ENCODE assay signal across 14 cellular contexts in genomic region chr9:133877967-133878366, GRCh38.
"Had no signal": no experiment of that assay in that cellular context is flagged by ENCODE, and none has a peak within 500 bp of the region (broad histone marks: within the 10 kb centered on the region; RNA-seq: fewer than 3 reads in every experiment).

No MANE protein-coding gene starts in this region.

- H3K4me3 Mint-ChIP-seq: activated CD4-positive, alpha-beta memory T cell treated with anti-CD3 and anti-CD28 coated beads, Interleukin-2, amount 10 ng/mL, durations not matched to agents 7 days and 5 days; activated naive CD8-positive, alpha-beta T cell; dendritic cell treated with granulocyte-macrophage colony-stimulating factor and Interleukin-4, amounts not matched to agents 40 ng/mL and 50 ng/mL, for 4 days; natural killer cell had no signal

- H3K27me3 ChIP-seq: thyroid gland, vagina had no signal

- H3K4me3 ChIP-seq: lower lobe of right lung, thyroid gland, vagina had no signal

- H3K4me1 Mint-ChIP-seq: activated CD4-positive, alpha-beta memory T cell treated with anti-CD3 and anti-CD28 coated beads, Interleukin-2, amount 10 ng/mL, durations not matched to agents 7 days and 5 days; natural killer cell had no signal

- H3K27ac Mint-ChIP-seq: activated CD4-positive, alpha-beta memory T cell treated with anti-CD3 and anti-CD28 coated beads, Interleukin-2, amount 10 ng/mL, durations not matched to agents 7 days and 5 days; activated naive CD8-positive, alpha-beta T cell; dendritic cell treated with granulocyte-macrophage colony-stimulating factor and Interleukin-4, amounts not matched to agents 40 ng/mL and 50 ng/mL, for 4 days; natural killer cell had no signal

- DNase-seq: activated CD4-positive, alpha-beta memory T cell treated with anti-CD3 and anti-CD28 coated beads, Interleukin-2, amount 10 ng/mL, durations not matched to agents 7 days and 5 days; activated gamma-delta T cell; activated T-cell treated with anti-CD3 and anti-CD28 coated beads, Interleukin-2, amount 50 U/mL, for 48 hours; amygdala; cerebellar nuclear complex; hypothalamus; lower lobe of right lung; natural killer cell; stimulated activated CD4-positive, alpha-beta T cell treated with anti-CD3 and anti-CD28 coated beads, Interleukin-4, amount 100 ng/mL, for 1 hour; stimulated activated CD8-positive, alpha-beta memory T cell treated with anti-CD3 and anti-CD28 coated beads, Interleukin-4, amount 100 ng/mL, for 48 hours; thyroid gland had no signal

- H3K27ac ChIP-seq: lower lobe of right lung, thyroid gland, vagina had no signal

- H3K27me3 Mint-ChIP-seq: activated CD4-positive, alpha-beta memory T cell treated with anti-CD3 and anti-CD28 coated beads, Interleukin-2, amount 10 ng/mL, durations not matched to agents 7 days and 5 days; activated naive CD8-positive, alpha-beta T cell; dendritic cell treated with granulocyte-macrophage colony-stimulating factor and Interleukin-4, amounts not matched to agents 40 ng/mL and 50 ng/mL, for 4 days had no signal

- H3K36me3 ChIP-seq: lower lobe of right lung, thyroid gland, vagina had no signal

- H3K9me3 Mint-ChIP-seq: activated CD4-positive, alpha-beta memory T cell treated with anti-CD3 and anti-CD28 coated beads, Interleukin-2, amount 10 ng/mL, durations not matched to agents 7 days and 5 days; dendritic cell treated with granulocyte-macrophage colony-stimulating factor and Interleukin-4, amounts not matched to agents 40 ng/mL and 50 ng/mL, for 4 days; natural killer cell had no signal

- H3K36me3 Mint-ChIP-seq: activated naive CD8-positive, alpha-beta T cell; natural killer cell had no signal
